8 cellular contexts compared by ENCODE assay signal in genomic region chr7:5823504-5824296, GRCh38. TPM values are rescaled to one million over a fixed set of nuclear protein-coding genes. Genes with fewer than 3 reads are reported as not detected.
A peak's percentile ranks its signal among the peaks of the same experiment; 100 is the strongest.
DNase-seq lines count a peak whose midpoint lies in the region; TF ChIP-seq lines count a peak whose summit lies in the region.
"Not testable (repeated sequence)": the region's sequence is repeated elsewhere in the genome, so short reads cannot be mapped to it uniquely, and the experiment has no call there.

No MANE protein-coding gene starts in this region.

- intact Hi-C loops in Caco-2 (cut with micrococcal nuclease; ENCODE audit: unreplicated experiment); tibial artery (cut with DNase I; ENCODE audit: low total_unique reads): not testable (repeated sequence)
- intact Hi-C loops in ascending aorta (cut with DNase I) = loop anchor here (5.0 kb wide), 1 partner anchor 41 kb away; the partner anchor contains the start of gene RNF216

- not testable (repeated sequence) for H3K9me3 ChIP-seq in Caco-2; ascending aorta; esophagus (ENCODE audit: control insufficient read depth in 2 of 2, insufficient read depth in 1 of 2, low read depth in 1 of 2, low read length in 1 of 2); liver (ENCODE audit: control insufficient read depth in 4 of 4, low read length in 3 of 4); parathyroid adenoma (ENCODE audit: control insufficient read depth, low read length); tibial artery

- not testable (repeated sequence) for TF ChIP-seq CTCF in Caco-2 (IDR thresholded peaks at IDR 0.05; ENCODE audit: insufficient read depth in 1 of 2, low read depth in 1 of 2, low read length in 1 of 2, severe bottlenecking in 1 of 2, unreplicated experiment in 1 of 2); VCaP (conservative IDR thresholded peaks at IDR 0.05); ascending aorta (IDR thresholded peaks at IDR 0.05); liver (IDR thresholded peaks at IDR 0.05; ENCODE audit: low read depth, low read length, missing input control); parathyroid adenoma (IDR thresholded peaks at IDR 0.05); tibial artery (IDR thresholded peaks at IDR 0.05)

- BruUV-seq in Caco-2 (replicated peaks; lab: Mats Ljungman, UMichigan) = not testable (repeated sequence)

- H3K36me3 ChIP-seq in Caco-2 (ENCODE audit: control insufficient read depth, insufficient read depth, low read length); ascending aorta; esophagus (ENCODE audit: control insufficient read depth in 2 of 2, insufficient read depth in 2 of 2, low read length in 1 of 2); liver (ENCODE audit: control insufficient read depth in 4 of 4, insufficient read depth in 3 of 4, low read depth in 1 of 4, low read length in 3 of 4); parathyroid adenoma (ENCODE audit: control insufficient read depth, insufficient read depth, low read length); tibial artery: not testable (repeated sequence)

- peak overlapping the region; percentile 98 for H2AFZ ChIP-seq in parathyroid adenoma

- peak overlapping the region; percentile 83 for H3K4me3 Mint-ChIP-seq in Caco-2 (ENCODE audit: unreplicated experiment)

- H3K27me3 ChIP-seq in Caco-2 (replicated peaks; ENCODE audit: control insufficient read depth, insufficient read depth, low read length); ascending aorta; esophagus (ENCODE audit: control insufficient read depth in 1 of 2, insufficient read depth in 2 of 2, low read length in 2 of 2); liver (ENCODE audit: control insufficient read depth in 4 of 4, insufficient read depth in 4 of 4, low read length in 3 of 4); parathyroid adenoma (ENCODE audit: control insufficient read depth, insufficient read depth, low read length); tibial artery: not testable (repeated sequence)

- POLR2A ChIA-PET in Caco-2 (lab: Charles Lee) = interaction anchor here (0.6 to 1.2 kb wide), 3 partner anchors 51 to 196 kb away, joined by 3 to 15 read pairs (median 4); no protein-coding TSS in a partner anchor

- 36 to 39% methylated on average over 17 to 18 of the region's 18 CpGs for WGBS in esophagus, 2 donors
- WGBS in liver = 46% methylated on average over 18 of the region's 18 CpGs

- H3K4me2 ChIP-seq in parathyroid adenoma (ENCODE audit: low read length) = peak overlapping the region; percentile 93

- not testable (repeated sequence) for DNase-seq in Caco-2; ascending aorta (ENCODE audit: low spot score in 2 of 2); tibial artery

- H3K27ac ChIP-seq in VCaP = peak overlapping the region; percentile 70; the same call in 1 of the 2 replicates
- H3K27ac ChIP-seq in ascending aorta; esophagus (ENCODE audit: low read depth in 2 of 2, low read length in 1 of 2); liver (ENCODE audit: low read depth in 1 of 2, low read length in 2 of 2); parathyroid adenoma: not testable (repeated sequence)
- H3K27ac ChIP-seq in tibial artery = peak overlapping the region in 1 of 2 donors; percentile 9

- H3K36me3 Mint-ChIP-seq in Caco-2 (ENCODE audit: insufficient read depth, unreplicated experiment) = not testable (repeated sequence)

- H3K27ac Mint-ChIP-seq in Caco-2 (ENCODE audit: unreplicated experiment) = peak overlapping the region; percentile 58

- not testable (repeated sequence) for H3K79me2 ChIP-seq in parathyroid adenoma

- H3K9ac ChIP-seq in liver (ENCODE audit: low read depth in 1 of 2, low read length in 2 of 2) = peak overlapping the region; percentile 21 to 45
- H3K9ac ChIP-seq in parathyroid adenoma = not testable (repeated sequence)

- H3K27me3 Mint-ChIP-seq in Caco-2 (ENCODE audit: insufficient read depth, unreplicated experiment) = not testable (repeated sequence)

- not testable (repeated sequence) for H3K4me1 ChIP-seq in Caco-2; ascending aorta; esophagus (ENCODE audit: control insufficient read depth in 2 of 2, insufficient read depth in 2 of 2, low read length in 1 of 2); liver (ENCODE audit: control insufficient read depth in 4 of 4, insufficient read depth in 4 of 4, low read length in 3 of 4); parathyroid adenoma; tibial artery

- not testable (repeated sequence) for H3K9me3 Mint-ChIP-seq in Caco-2 (ENCODE audit: unreplicated experiment)

- H3K4me1 Mint-ChIP-seq in Caco-2 (ENCODE audit: low read depth, unreplicated experiment) = not testable (repeated sequence)

- CTCF ChIA-PET in Caco-2 (lab: Charles Lee) = interaction anchor here (0.6 to 1.5 kb wide), 2 partner anchors 42 to 269 kb away, joined by 4 read pairs; partner anchors contain the start of gene RNF216

- not testable (repeated sequence) for TF ChIP-seq EP300 in Ishikawa (IDR thresholded peaks at IDR 0.05; ENCODE audit: borderline replicate concordance)

- peak overlapping the region; percentile 53 for H3K4me3 ChIP-seq in Caco-2 (ENCODE audit: low read depth, low read length)
- H3K4me3 ChIP-seq in ascending aorta = peak overlapping the region; percentile 62 to 87
- H3K4me3 ChIP-seq in esophagus (ENCODE audit: low read depth in 1 of 2, low read length in 2 of 2) = peak overlapping the region; percentile 81 to 82
- peak overlapping the region; percentile 71 to 79 (median 76) for H3K4me3 ChIP-seq in liver (ENCODE audit: low read depth in 1 of 3, low read length in 3 of 3)
- H3K4me3 ChIP-seq in parathyroid adenoma (ENCODE audit: low read depth, low read length) = peak overlapping the region; percentile 86
- H3K4me3 ChIP-seq in tibial artery = peak overlapping the region; percentile 56 to 68

- TF ChIP-seq RAD21 in Ishikawa (IDR thresholded peaks at IDR 0.05; ENCODE audit: low read depth); liver (IDR thresholded peaks at IDR 0.05): not testable (repeated sequence)

TF ChIP-seq in Ishikawa, 13 proteins besides CTCF, POLR2A, EP300 and RAD21:
- 0 out of 2 replicates have a peak, but pooled peaks have one; percentile 55 for TF ChIP-seq ZBTB7A (IDR thresholded peaks at IDR 0.05; ENCODE audit: low read depth)

RNA-seq across cellular contexts. Expression of gene RNF216, which starts 42.2 kb away (rescaled TPM):
- 40.6 and 44.6 TPM in 2 replicates for total RNA-seq in Caco-2 (2022)
- 20.6 TPM for total RNA-seq in ascending aorta
- 1 to 10 TPM; 6.0 to 7.7 TPM for polyA plus RNA-seq in esophagus
- total RNA-seq in liver = 10 to 100 TPM; 12.1 to 19.4 TPM
- 1 to 10 TPM; 6.4 to 7.1 TPM for polyA plus RNA-seq in liver

RNA-seq across cellular contexts. Expression of gene OCM, which starts 56.9 kb away (rescaled TPM):
- total RNA-seq in Caco-2 (2022) = not detected in 2 replicates
- total RNA-seq in ascending aorta = not detected
- polyA plus RNA-seq in esophagus = under 1 TPM; 0.07 to 0.39 TPM
- total RNA-seq in liver = not detected
- polyA plus RNA-seq in liver = not detected
